In genomic region chr1:210251680-210252490, GRCh38 we compare ENCODE assay signal across 9 cellular contexts. TPM values are rescaled to one million over a fixed set of nuclear protein-coding genes. Genes with fewer than 3 reads are reported as not detected.
DNase-seq lines count a peak whose midpoint lies in the region; ATAC-seq and FAIRE-seq lines count a peak whose summit lies in the region.
"Had no signal": no experiment of that assay in that cellular context is flagged by ENCODE, and none has a peak within 500 bp of the region (broad histone marks: within the 10 kb centered on the region; RNA-seq: fewer than 3 reads in every experiment).

No MANE protein-coding gene starts in this region.

- H3K9me3 ChIP-seq in iPS DF 6.9 (ENCODE audit: control insufficient read depth, insufficient read depth, low read length) (no peaks in the 10 kb centered on the region), small intestine (ENCODE audit: control insufficient read depth, low read depth) (no peaks in the 10 kb centered on the region)

- H3K27ac ChIP-seq in iPS DF 6.9 (ENCODE audit: low read length) = no peak overlapping the region
- peak overlapping the region in 1 of 2 donors; percentile 45 for H3K27ac ChIP-seq in small intestine (ENCODE audit: low read depth in 1 of 2, low read length in 1 of 2)

- ATAC-seq in HG03039 (IDR thresholded peaks at IDR 0.05; ENCODE audit: unreplicated experiment) (no peak), GM18858 (IDR thresholded peaks at IDR 0.05; ENCODE audit: unreplicated experiment) (no peak)

- H3K36me3 Mint-ChIP-seq in activated CD4-positive, alpha-beta memory T cell treated with anti-CD3 and anti-CD28 coated beads, Interleukin-2, amount 10 ng/mL, durations not matched to agents 7 days and 5 days (ENCODE audit: low read depth) = no peaks in the 10 kb centered on the region

- CTCF ChIA-PET in activated CD4-positive, alpha-beta memory T cell treated with anti-CD3 and anti-CD28 coated beads, Interleukin-2, amount 10 ng/mL, durations not matched to agents 7 days and 5 days (lab: Charles Lee) = no interaction called here

- POLR2A ChIA-PET in activated CD4-positive, alpha-beta memory T cell treated with anti-CD3 and anti-CD28 coated beads, Interleukin-2, amount 10 ng/mL, durations not matched to agents 7 days and 5 days (lab: Charles Lee) = no interaction called here

- H3K9me3 Mint-ChIP-seq in activated CD4-positive, alpha-beta memory T cell treated with anti-CD3 and anti-CD28 coated beads, Interleukin-2, amount 10 ng/mL, durations not matched to agents 7 days and 5 days = no peaks in the 10 kb centered on the region
- H3K9me3 Mint-ChIP-seq: T-helper 1 cell treated with Interleukin-12 subunit alpha and Interleukin-12 subunit beta and Interleukin-4 antibody, amounts not matched to agents 30 μg/mL and 1 μg/mL, for 36 hours had no signal

- peak; percentile 33 for DNase-seq in NCI-H82 (lab: John Stamatoyannopoulos, UW)
- DNase-seq in NCI-H82 treated with DMSO at 0.1 percent for 48 hours (lab: John Stamatoyannopoulos, UW; ENCODE audit: unreplicated experiment) = no peak
- DNase-seq in activated CD4-positive, alpha-beta memory T cell treated with anti-CD3 and anti-CD28 coated beads, Interleukin-2, amount 10 ng/mL, durations not matched to agents 7 days and 5 days = no peak
- no peak for DNase-seq in iPS DF 6.9 (ENCODE audit: low read depth, low spot score)
- peak; percentile 42 for DNase-seq in small intestine
- no peak for DNase-seq in GM19240 (ENCODE audit: insufficient read length, low spot score)

- H3K27ac Mint-ChIP-seq in activated CD4-positive, alpha-beta memory T cell treated with anti-CD3 and anti-CD28 coated beads, Interleukin-2, amount 10 ng/mL, durations not matched to agents 7 days and 5 days = no peak overlapping the region

- no peaks in the 10 kb centered on the region for H3K36me3 ChIP-seq in iPS DF 6.9 (ENCODE audit: control insufficient read depth, insufficient read depth, low read length)
- no peaks in the 10 kb centered on the region for H3K36me3 ChIP-seq in small intestine (ENCODE audit: control insufficient read depth in 2 of 2, insufficient read depth in 2 of 2, low read length in 2 of 2)

- WGBS in iPS DF 6.9 (ENCODE audit: insufficient coverage, insufficient read length) = no CpG with 5 or more reads among the region's 58 CpGs
- 3 to 16% (median 9%) methylated on average over 57 to 58 of the region's 58 CpGs for WGBS in small intestine, 3 donors

- H3K4me1 Mint-ChIP-seq in activated CD4-positive, alpha-beta memory T cell treated with anti-CD3 and anti-CD28 coated beads, Interleukin-2, amount 10 ng/mL, durations not matched to agents 7 days and 5 days = peaks cover 13% of the 10 kb centered on the region

- H3K4me1 ChIP-seq in iPS DF 6.9 (ENCODE audit: control insufficient read depth, insufficient read depth, low read length) (peaks cover 7% of the 10 kb centered on the region), small intestine (ENCODE audit: control insufficient read depth in 2 of 2, insufficient read depth in 1 of 2, low read depth in 1 of 2, low read length in 1 of 2) (peaks cover 0 to 2% of the 10 kb centered on the region in 2 donors)

- H3K4me3 ChIP-seq in iPS DF 6.9 (ENCODE audit: low read length) = peak overlapping the region; percentile 51
- H3K4me3 ChIP-seq in small intestine (ENCODE audit: low read depth in 1 of 2, low read length in 2 of 2) = peak overlapping the region; percentile 36 to 38

- H3K27me3 Mint-ChIP-seq in activated CD4-positive, alpha-beta memory T cell treated with anti-CD3 and anti-CD28 coated beads, Interleukin-2, amount 10 ng/mL, durations not matched to agents 7 days and 5 days = peaks cover 66% of the 10 kb centered on the region

- H3K4me3 Mint-ChIP-seq in activated CD4-positive, alpha-beta memory T cell treated with anti-CD3 and anti-CD28 coated beads, Interleukin-2, amount 10 ng/mL, durations not matched to agents 7 days and 5 days = peak overlapping the region; percentile 27

- FAIRE-seq in small intestine (lab: Jason Lieb, UNC) = no peak

- H3K27me3 ChIP-seq in iPS DF 6.9 (ENCODE audit: control insufficient read depth, insufficient read depth, low read length) (no peaks in the 10 kb centered on the region), small intestine (ENCODE audit: control insufficient read depth in 2 of 2, insufficient read depth in 2 of 2, low read length in 2 of 2) (peaks cover 0 to 2% of the 10 kb centered on the region in 2 donors)

RNA-seq across cellular contexts. Expression of gene SERTAD4, which starts 19.3 kb away (rescaled TPM):
- total RNA-seq in activated CD4-positive, alpha-beta memory T cell treated with anti-CD3 and anti-CD28 coated beads, Interleukin-2, amount 10 ng/mL, durations not matched to agents 7 days and 5 days = not detected
- under 1 TPM in 1 of 3 donors, not detected in 2; 0.88 TPM for polyA plus RNA-seq in small intestine

Comparison
In these comparisons a context has a peak if more than half of its experiments do, and no peak if none do; other contexts are left out.
1. DNase-seq: peak in NCI-H82 (single experiment) and small intestine (single experiment); none in NCI-H82 treated with DMSO at 0.1 percent for 48 hours (single experiment), activated CD4-positive, alpha-beta memory T cell treated with anti-CD3 and anti-CD28 coated beads, Interleukin-2, amount 10 ng/mL, durations not matched to agents 7 days and 5 days (single experiment), iPS DF 6.9 (single experiment) and GM19240 (single experiment).